1 cellular context compared by ENCODE assay signal in genomic region chr1:21149862-21150432, GRCh38.
A peak's percentile ranks its signal among the peaks of the same experiment; 100 is the strongest.
TF ChIP-seq lines count a peak whose summit lies in the region.

No MANE protein-coding gene starts in this region.

TF ChIP-seq in HCT116, 20 proteins besides CTCF, POLR2A, EP300 and RAD21 (continued from another document):
- no peak for TF ChIP-seq REST (IDR thresholded peaks at IDR 0.05; ENCODE audit: low read depth)
- TF ChIP-seq CEBPB (IDR thresholded peaks at IDR 0.05; ENCODE audit: low read depth) = peak; percentile 80
